ENCODE assay signal across 21 cellular contexts in genomic region chr3:13508496-13508895, GRCh38. TPM values are rescaled to one million over a fixed set of nuclear protein-coding genes. Genes with fewer than 3 reads are reported as not detected.
A peak's percentile ranks its signal among the peaks of the same experiment; 100 is the strongest.
DNase-seq lines count a peak whose midpoint lies in the region; ATAC-seq and TF ChIP-seq lines count a peak whose summit lies in the region.
"Had no signal": no experiment of that assay in that cellular context is flagged by ENCODE, and none has a peak within 500 bp of the region (broad histone marks: within the 10 kb centered on the region; RNA-seq: fewer than 3 reads in every experiment).

No MANE protein-coding gene starts in this region.

- H3K18ac ChIP-seq in neuronal stem cell (ENCODE audit: low read length) = peak overlapping the region; percentile 17

- H2BK15ac ChIP-seq in neuronal stem cell (ENCODE audit: low read length) = no peak overlapping the region

- H4K91ac ChIP-seq in neuronal stem cell (ENCODE audit: low read depth, low read length, poor library complexity) = no peak overlapping the region

- H3K79me1 ChIP-seq in neuronal stem cell (ENCODE audit: low read depth, low read length) = no peaks in the 10 kb centered on the region

- H2AFZ ChIP-seq in neuronal stem cell (ENCODE audit: low read length) = no peak overlapping the region
- H2AFZ ChIP-seq: GM23338 had no signal

- no peak for TF ChIP-seq POLR2A in vagina (IDR thresholded peaks at IDR 0.05)
- no peak for TF ChIP-seq POLR2A in prostate gland (IDR thresholded peaks at IDR 0.05)

- H2AK5ac ChIP-seq in neuronal stem cell (ENCODE audit: low read depth, low read length) = no peak overlapping the region

- TF ChIP-seq CTCF in vagina (IDR thresholded peaks at IDR 0.05) (no peak), prostate gland (IDR thresholded peaks at IDR 0.05) (no peak)

- H3K4ac ChIP-seq in neuronal stem cell (ENCODE audit: low read length) = no peak overlapping the region

- H3K27me3 ChIP-seq in right cardiac atrium (ENCODE audit: control insufficient read depth, insufficient read depth) = no peaks in the 10 kb centered on the region
- no peaks in the 10 kb centered on the region for H3K27me3 ChIP-seq in neuronal stem cell (ENCODE audit: control insufficient read depth in 3 of 3, insufficient read depth in 3 of 3, low read depth in 1 of 3, low read length in 3 of 3)
- no peaks in the 10 kb centered on the region for H3K27me3 ChIP-seq in vagina
- H3K27me3 ChIP-seq in prostate gland (replicated peaks; ENCODE audit: insufficient read depth) = no peaks in the 10 kb centered on the region

- no peak overlapping the region for H3K23ac ChIP-seq in neuronal stem cell (ENCODE audit: low read depth, low read length, poor library complexity)

- H3K36me3 ChIP-seq in neuronal stem cell (replicated peaks in 1 of 2; ENCODE audit: control insufficient read depth in 2 of 2, insufficient read depth in 2 of 2, low read length in 2 of 2) = no peaks in the 10 kb centered on the region
- H3K36me3 ChIP-seq in vagina = no peaks in the 10 kb centered on the region
- H3K36me3 ChIP-seq in prostate gland = no peaks in the 10 kb centered on the region

- H3K9ac ChIP-seq in neuronal stem cell (ENCODE audit: low read depth, low read length, poor library complexity) = no peak overlapping the region

- H4K8ac ChIP-seq in neuronal stem cell (ENCODE audit: low read depth, low read length) = no peak overlapping the region

- 94% methylated on average over 8 of the region's 8 CpGs for WGBS in right cardiac atrium
- WGBS in neuronal stem cell (ENCODE audit: extremely low coverage in 2 of 2, insufficient read length in 2 of 2, insufficient replicate concordance in 1 of 2), 2 donors = no CpG with 5 or more reads among the region's 8 CpGs
- 90% methylated on average over 8 of the region's 8 CpGs for WGBS in prostate gland

- H2BK12ac ChIP-seq in neuronal stem cell (ENCODE audit: low read length) = no peak overlapping the region

- H3K4me1 ChIP-seq in right cardiac atrium (ENCODE audit: control insufficient read depth, insufficient read depth, low read length) (no peaks in the 10 kb centered on the region), neuronal stem cell (ENCODE audit: control insufficient read depth in 2 of 2, insufficient read depth in 1 of 2, low read depth in 1 of 2, low read length in 2 of 2) (peaks cover 24 to 28% of the 10 kb centered on the region in 2 donors), vagina (peaks cover 45% of the 10 kb centered on the region), prostate gland (replicated peaks) (no peaks in the 10 kb centered on the region)

- peak; percentile 28 for DNase-seq in Right ventricle myocardium superior
- no peak for DNase-seq in left cardiac atrium
- DNase-seq in right cardiac atrium = peak in 2 of 3 donors; percentile 34 to 53
- no peak for DNase-seq in neuronal stem cell (ENCODE audit: low spot score)
- DNase-seq in vagina (ENCODE audit: extremely low spot score in 2 of 2) = no peak
- no peak for DNase-seq in pons (ENCODE audit: low spot score)
- no peak for DNase-seq in prostate gland (ENCODE audit: low spot score)
- DNase-seq: AML-193, DMS53, GDM1, Kasumi-1, NCI-H1694, NCI-H2081, NCI-H2171, OCI-M1, SHP77 treated with DMSO at 0.1 percent for 48 hours had no signal

- no peak overlapping the region for H3K4me3 ChIP-seq in right cardiac atrium (ENCODE audit: low read length)
- H3K4me3 ChIP-seq in neuronal stem cell (ENCODE audit: low read length in 2 of 2) = no peak overlapping the region
- H3K4me3 ChIP-seq in vagina = no peak overlapping the region
- no peak overlapping the region for H3K4me3 ChIP-seq in prostate gland
- H3K4me3 ChIP-seq: GM23338 had no signal

- no peak for ATAC-seq in Right ventricle myocardium superior (ENCODE audit: poor library complexity)
- no peak for ATAC-seq in left cardiac atrium
- no peak for ATAC-seq in right cardiac atrium
- no peak for ATAC-seq in GM19023 (IDR thresholded peaks at IDR 0.05; ENCODE audit: unreplicated experiment)
- ATAC-seq: HCT116 had no signal

- intact Hi-C loops in Right ventricle myocardium superior (cut with DNase I) = no loop called here
- intact Hi-C loops in left cardiac atrium (cut with DNase I) = no loop called here
- intact Hi-C loops in right cardiac atrium (cut with DNase I) = loop anchor here in 2 of 4 donors (5.0 kb wide), 2 partner anchors 44 to 114 kb away; no protein-coding TSS in a partner anchor
- intact Hi-C loops in vagina (cut with DNase I) = no loop called here
- intact Hi-C loops in prostate gland (cut with DNase I) = no loop called here

- H3K9me3 ChIP-seq in right cardiac atrium (ENCODE audit: control insufficient read depth, low read length) (no peaks in the 10 kb centered on the region), neuronal stem cell (replicated peaks in 1 of 2; ENCODE audit: control insufficient read depth in 2 of 2, insufficient read depth in 1 of 2, low read depth in 1 of 2, low read length in 2 of 2) (peaks cover 0 to 3% of the 10 kb centered on the region in 2 donors), vagina (no peaks in the 10 kb centered on the region), prostate gland (no peaks in the 10 kb centered on the region)

- no peak overlapping the region for H2BK120ac ChIP-seq in neuronal stem cell (ENCODE audit: low read depth, low read length)

- H2BK5ac ChIP-seq in neuronal stem cell (ENCODE audit: low read length) = no peak overlapping the region

- H3K27ac ChIP-seq in right cardiac atrium (ENCODE audit: low read length) (no peak overlapping the region), neuronal stem cell (replicated peaks; ENCODE audit: low read length) (no peak overlapping the region), vagina (peak overlapping the region; percentile 75), prostate gland (no peak overlapping the region)
- H3K27ac ChIP-seq: C4-2B had no signal

- H3K14ac ChIP-seq in neuronal stem cell (ENCODE audit: low read length) = no peak overlapping the region

- H3K4me2 ChIP-seq in neuronal stem cell (ENCODE audit: insufficient read depth, low read length, poor library complexity, severe bottlenecking) = no peak overlapping the region
- H3K4me2 ChIP-seq: GM23338 had no signal

RNA-seq across cellular contexts. Expression of gene HDAC11, which starts 28.4 kb away (rescaled TPM):
- total RNA-seq in Right ventricle myocardium superior (40.7 TPM), left cardiac atrium (10 to 100 TPM; 27.6 to 36.0 TPM), right cardiac atrium (10 to 100 TPM; 35.2 to 43.2 (median 40.0) TPM), vagina (12.0 TPM), prostate gland (10 to 100 TPM; 19.4 to 26.9 TPM)
- 51.3 TPM for polyA plus RNA-seq in right cardiac atrium
- polyA plus RNA-seq in neuronal stem cell (2013, experiment 1 of 2) = 7.3 TPM
- polyA plus RNA-seq in neuronal stem cell (2013, experiment 2 of 2) = 7.6 TPM

RNA-seq across cellular contexts. Expression of gene FBLN2, which starts 40.4 kb away (rescaled TPM):
- total RNA-seq in Right ventricle myocardium superior (69.7 TPM), left cardiac atrium (100 to 1,000 TPM; 178 to 256 TPM), right cardiac atrium (100 to 1,000 TPM; 165 to 323 (median 258) TPM), vagina (94.3 TPM), prostate gland (100 to 1,000 TPM in 1 of 2 donors, 10 to 100 TPM in 1; 12.8 to 318 TPM)
- 124 TPM for polyA plus RNA-seq in right cardiac atrium
- polyA plus RNA-seq in neuronal stem cell (2013, experiment 1 of 2) = 12.1 TPM
- polyA plus RNA-seq in neuronal stem cell (2013, experiment 2 of 2) = 12.3 TPM
- total RNA-seq: MCF 10A had no signal

Comparison
In these comparisons a context has a peak if more than half of its experiments do, and no peak if none do; other contexts are left out.
1. DNase-seq: peak in Right ventricle myocardium superior (single experiment) and right cardiac atrium (2 of 3); none in left cardiac atrium (single experiment), neuronal stem cell (single experiment), vagina (0 of 2), pons (single experiment) and prostate gland (single experiment).